In genomic region chr19:2040647-2041435, GRCh38 we compare ENCODE assay signal across 1 cellular context.
TF ChIP-seq lines count a peak whose summit lies in the region.

No MANE protein-coding gene starts in this region.

TF ChIP-seq in HCT116, 20 proteins besides CTCF, POLR2A, EP300 and RAD21:
- TF ChIP-seq REST (IDR thresholded peaks at IDR 0.05; ENCODE audit: low read depth) (no peak), ZNF274 (IDR thresholded peaks at IDR 0.05; ENCODE audit: low read depth, low read length) (no peak), CBX3 (IDR thresholded peaks at IDR 0.05; ENCODE audit: low read depth) (no peak), SP1 (IDR thresholded peaks at IDR 0.05; ENCODE audit: low read depth) (no peak), SRF (IDR thresholded peaks at IDR 0.05; ENCODE audit: low read depth) (no peak), POLR2AphosphoS5 (IDR thresholded peaks at IDR 0.05; ENCODE audit: low read depth, low read length) (no peak), CEBPB (IDR thresholded peaks at IDR 0.05; ENCODE audit: low read depth) (no peak), YY1 (IDR thresholded peaks at IDR 0.05; ENCODE audit: extremely low read depth, insufficient replicate concordance, low read depth, low read length) (no peak), EZH2 (IDR thresholded peaks at IDR 0.05) (no peak), JUND (IDR thresholded peaks at IDR 0.05) (no peak)
- TF ChIP-seq, protein P1, sequence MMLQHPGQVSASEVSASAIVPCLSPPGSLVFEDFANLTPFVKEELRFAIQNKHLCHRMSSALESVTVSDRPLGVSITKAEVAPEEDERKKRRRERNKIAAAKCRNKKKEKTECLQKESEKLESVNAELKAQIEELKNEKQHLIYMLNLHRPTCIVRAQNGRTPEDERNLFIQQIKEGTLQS (IDR thresholded peaks at IDR 0.05): no peak
